In genomic region chr2:241150660-241151530, GRCh38 we compare ENCODE assay signal across 6 cellular contexts. TPM values are rescaled to one million over a fixed set of nuclear protein-coding genes. Genes with fewer than 3 reads are reported as not detected.
DNase-seq lines count a peak whose midpoint lies in the region; ATAC-seq and TF ChIP-seq lines count a peak whose summit lies in the region.

No MANE protein-coding gene starts in this region.

- no peaks in the 10 kb centered on the region for H3K27me3 Mint-ChIP-seq in activated naive CD4-positive, alpha-beta T cell treated with anti-CD3 and anti-CD28 coated beads, Interleukin-2, amount 50 U/mL, for 24 hours

- peaks cover 13% of the 10 kb centered on the region for H3K4me1 ChIP-seq in fibroblast of lung (ENCODE audit: control insufficient read depth, extremely low read depth, insufficient read depth, low read length)

- peaks cover 4% of the 10 kb centered on the region for H3K36me3 ChIP-seq in fibroblast of lung (ENCODE audit: control insufficient read depth, insufficient read depth, low read length)

- peak overlapping the region; percentile 67 to 90 (median 88) for H3K4me3 ChIP-seq in fibroblast of lung (replicated peaks in 1 of 4; ENCODE audit: control extremely low read depth in 1 of 4, insufficient read depth in 1 of 4, low read depth in 3 of 4, low read length in 4 of 4)

- H3K9me3 Mint-ChIP-seq in activated naive CD4-positive, alpha-beta T cell treated with anti-CD3 and anti-CD28 coated beads, Interleukin-2, amount 50 U/mL, for 24 hours: no peaks in the 10 kb centered on the region
- H3K9me3 Mint-ChIP-seq in stimulated activated effector memory CD8-positive, alpha-beta T cell treated with anti-CD3 and anti-CD28 coated beads, Interleukin-12 subunit alpha, Interleukin-12 subunit beta, amount 100 ng/mL, for 72 hours: no peaks in the 10 kb centered on the region

- peaks cover 17% of the 10 kb centered on the region for H3K79me2 ChIP-seq in fibroblast of lung (ENCODE audit: control insufficient read depth, insufficient read depth, low read length)

- DNase-seq in activated naive CD4-positive, alpha-beta T cell (lab: John Stamatoyannopoulos, UW): no peak
- DNase-seq in fibroblast of lung (ENCODE audit: low read depth in 2 of 2): peak; percentile 9 to 20
- no peak for DNase-seq in stimulated activated effector memory CD8-positive, alpha-beta T cell treated with anti-CD3 and anti-CD28 coated beads, Interleukin-12 subunit alpha, Interleukin-12 subunit beta, amount 100 ng/mL, for 72 hours (ENCODE audit: low spot score in 2 of 2)
- no peak for DNase-seq in DMS 273 treated with DMSO at 0.1 percent for 48 hours (lab: John Stamatoyannopoulos, UW)
- DNase-seq in activated gamma-delta T cell treated with Interleukin-2 at 50 U/mL for 16 hours: no peak

- no peaks in the 10 kb centered on the region for H3K9me3 ChIP-seq in fibroblast of lung (ENCODE audit: control insufficient read depth, insufficient read depth, low read depth, low read length)

- H3K9ac ChIP-seq in fibroblast of lung (ENCODE audit: insufficient read depth, low read length): peak overlapping the region; percentile 76

- H3K4me1 Mint-ChIP-seq in activated naive CD4-positive, alpha-beta T cell treated with anti-CD3 and anti-CD28 coated beads, Interleukin-2, amount 50 U/mL, for 24 hours: peaks cover 38% of the 10 kb centered on the region
- H3K4me1 Mint-ChIP-seq in stimulated activated effector memory CD8-positive, alpha-beta T cell treated with anti-CD3 and anti-CD28 coated beads, Interleukin-12 subunit alpha, Interleukin-12 subunit beta, amount 100 ng/mL, for 72 hours: peaks cover 50% of the 10 kb centered on the region

- peak overlapping the region; percentile 39 for H2AFZ ChIP-seq in fibroblast of lung (ENCODE audit: low read length)

- peak overlapping the region; percentile 96 for H3K4me3 Mint-ChIP-seq in activated naive CD4-positive, alpha-beta T cell treated with anti-CD3 and anti-CD28 coated beads, Interleukin-2, amount 50 U/mL, for 24 hours
- peak overlapping the region; percentile 99 for H3K4me3 Mint-ChIP-seq in stimulated activated effector memory CD8-positive, alpha-beta T cell treated with anti-CD3 and anti-CD28 coated beads, Interleukin-12 subunit alpha, Interleukin-12 subunit beta, amount 100 ng/mL, for 72 hours

- TF ChIP-seq CTCF in fibroblast of lung (conservative IDR thresholded peaks at IDR 0.05 in 1 of 2, IDR thresholded peaks at IDR 0.05 in 1 of 2; ENCODE audit: low read depth in 1 of 2, low read length in 2 of 2): no peak

- H3K27ac ChIP-seq in fibroblast of lung (ENCODE audit: insufficient read depth, low read length): peak overlapping the region; percentile 91

- H4K20me1 ChIP-seq in fibroblast of lung (ENCODE audit: control insufficient read depth, extremely low read depth, insufficient read depth, low read length): no peaks in the 10 kb centered on the region

- H3K36me3 Mint-ChIP-seq in activated naive CD4-positive, alpha-beta T cell treated with anti-CD3 and anti-CD28 coated beads, Interleukin-2, amount 50 U/mL, for 24 hours: peaks cover 5% of the 10 kb centered on the region
- peaks cover 43% of the 10 kb centered on the region for H3K36me3 Mint-ChIP-seq in stimulated activated effector memory CD8-positive, alpha-beta T cell treated with anti-CD3 and anti-CD28 coated beads, Interleukin-12 subunit alpha, Interleukin-12 subunit beta, amount 100 ng/mL, for 72 hours

- peak overlapping the region; percentile 97 for H3K27ac Mint-ChIP-seq in activated naive CD4-positive, alpha-beta T cell treated with anti-CD3 and anti-CD28 coated beads, Interleukin-2, amount 50 U/mL, for 24 hours
- peak overlapping the region; percentile 95 for H3K27ac Mint-ChIP-seq in stimulated activated effector memory CD8-positive, alpha-beta T cell treated with anti-CD3 and anti-CD28 coated beads, Interleukin-12 subunit alpha, Interleukin-12 subunit beta, amount 100 ng/mL, for 72 hours

- no peaks in the 10 kb centered on the region for H3K27me3 ChIP-seq in fibroblast of lung (ENCODE audit: control insufficient read depth, insufficient read depth, low read length)

- ATAC-seq in stimulated activated effector memory CD8-positive, alpha-beta T cell treated with anti-CD3 and anti-CD28 coated beads, Interleukin-12 subunit alpha, Interleukin-12 subunit beta, amount 100 ng/mL, for 72 hours: no peak

- peak overlapping the region; percentile 99 for H3K4me2 ChIP-seq in fibroblast of lung (ENCODE audit: extremely low read depth, insufficient read depth, low read length)

RNA-seq across cellular contexts. Expression of gene PPP1R7, which starts 0.6 kb away (rescaled TPM):
- total RNA-seq in fibroblast of lung: 53.7 and 70.7 TPM in 2 replicates
- 141 and 153 TPM in 2 replicates for polyA plus RNA-seq in fibroblast of lung
- 142 and 163 TPM in 2 replicates for polyA plus RNA-seq in fibroblast of lung (2012)
- polyA minus RNA-seq in fibroblast of lung (ENCODE audit: low replicate concordance): 52.3 and 80.7 TPM in 2 replicates

RNA-seq across cellular contexts. Expression of gene PASK, which starts 1.6 kb away (rescaled TPM):
- 1.5 TPM in 2 replicates for total RNA-seq in fibroblast of lung
- 1.0 and 2.2 TPM in 2 replicates for polyA plus RNA-seq in fibroblast of lung
- 1.4 and 3.0 TPM in 2 replicates for polyA plus RNA-seq in fibroblast of lung (2012)
- 11.2 and 12.5 TPM in 2 replicates for polyA minus RNA-seq in fibroblast of lung (ENCODE audit: low replicate concordance)

RNA-seq across cellular contexts. Expression of gene ANO7, which starts 37.6 kb away (rescaled TPM):
- 0.26 and 0.50 TPM in 2 replicates for total RNA-seq in fibroblast of lung
- 0.50 and 0.70 TPM in 2 replicates for polyA plus RNA-seq in fibroblast of lung
- polyA plus RNA-seq in fibroblast of lung (2012): 1.1 and 1.4 TPM in 2 replicates
- 2.6 and 3.0 TPM in 2 replicates for polyA minus RNA-seq in fibroblast of lung (ENCODE audit: low replicate concordance)

RNA-seq across cellular contexts. Expression of gene MTERF4, which starts 48.8 kb away (rescaled TPM):
- 29.0 and 31.7 TPM in 2 replicates for total RNA-seq in fibroblast of lung
- 35.5 and 38.9 TPM in 2 replicates for polyA plus RNA-seq in fibroblast of lung
- polyA plus RNA-seq in fibroblast of lung (2012): 22.9 and 27.3 TPM in 2 replicates
- polyA minus RNA-seq in fibroblast of lung (ENCODE audit: low replicate concordance): 1.5 and 19.5 TPM in 2 replicates

Comparison
In these comparisons a context has a peak if more than half of its experiments do, and no peak if none do; other contexts are left out.
1. DNase-seq: peak in fibroblast of lung (2 of 2); none in activated naive CD4-positive, alpha-beta T cell (0 of 4), stimulated activated effector memory CD8-positive, alpha-beta T cell treated with anti-CD3 and anti-CD28 coated beads, Interleukin-12 subunit alpha, Interleukin-12 subunit beta, amount 100 ng/mL, for 72 hours (0 of 2), DMS 273 treated with DMSO at 0.1 percent for 48 hours (single experiment) and activated gamma-delta T cell treated with Interleukin-2 at 50 U/mL for 16 hours (single experiment).